In genomic region chr17:41131979-41132378, GRCh38 we compare ENCODE assay signal across 20 cellular contexts. TPM values are rescaled to one million over a fixed set of nuclear protein-coding genes. Genes with fewer than 3 reads are reported as not detected.
DNase-seq lines count a peak whose midpoint lies in the region; ATAC-seq, FAIRE-seq and TF ChIP-seq lines count a peak whose summit lies in the region.
"Had no signal": no experiment of that assay in that cellular context is flagged by ENCODE, and none has a peak within 500 bp of the region (broad histone marks: within the 10 kb centered on the region; RNA-seq: fewer than 3 reads in every experiment).

No MANE protein-coding gene starts in this region.

- H3K27me3 ChIP-seq in HepG2 (ENCODE audit: control insufficient read depth in 1 of 2, insufficient read depth in 2 of 2, low read length in 2 of 2): 0 out of 5 replicates have a peak, but pooled peaks cover 0 to 3% of the 10 kb centered on the region in 2 experiments
- no peaks in the 10 kb centered on the region for H3K27me3 ChIP-seq in right lobe of liver
- no peaks in the 10 kb centered on the region for H3K27me3 ChIP-seq in PC-9 (ENCODE audit: insufficient read depth, low read depth)

- POLR2A ChIA-PET in HepG2 (lab: Yijun Ruan, JAX): no interaction called here
- POLR2A ChIA-PET in PC-9 (lab: Charles Lee; ENCODE audit: unreplicated experiment): interaction anchor here (0.6 to 0.8 kb wide), 7 partner anchors 148 to 373 kb away, joined by 3 to 11 read pairs (median 4); partner anchors contain the start of genes KRT13, KRT36 and KRT40

- H3K79me2 ChIP-seq in HepG2 (ENCODE audit: insufficient read depth, low read length) (no peaks in the 10 kb centered on the region), PC-9 (ENCODE audit: low read depth) (no peaks in the 10 kb centered on the region)

- intact Hi-C loops in HepG2 (cut with micrococcal nuclease; ENCODE audit: unreplicated experiment) (no loop called here), right lobe of liver (cut with DNase I) (no loop called here), PC-9 (cut with micrococcal nuclease; ENCODE audit: unreplicated experiment) (loop anchor here (1.0 to 2.0 kb wide), 2 partner anchors 71 to 217 kb away; partner anchors contain the start of gene KRTAP2-3)

- H3K36me3 ChIP-seq in HepG2 (replicated peaks in 1 of 2; ENCODE audit: control insufficient read depth in 1 of 2, insufficient read depth in 2 of 2, low read length in 2 of 2) (no peaks in the 10 kb centered on the region), right lobe of liver (no peaks in the 10 kb centered on the region), PC-9 (ENCODE audit: low read depth) (no peaks in the 10 kb centered on the region)

- DNase-seq in HepG2 (ENCODE audit: low spot score): peak; percentile 23
- no peak for DNase-seq in right lobe of liver
- DNase-seq in PC-9: peak; percentile 20 to 93
- DNase-seq in fibroblast of mammary gland (ENCODE audit: low read depth): peak; percentile 19
- DNase-seq in superior temporal gyrus (ENCODE audit: extremely low spot score): no peak
- no peak for DNase-seq in DMS114 treated with DMSO at 0.1 percent for 48 hours (lab: John Stamatoyannopoulos, UW; ENCODE audit: unreplicated experiment)
- DNase-seq in effector memory CD8-positive, alpha-beta T cell: no peak
- DNase-seq: activated effector memory CD4-positive, alpha-beta T cell treated with anti-CD3 and anti-CD28 coated beads, Interleukin-2, amount 50 U/mL, for 16 hours; COR-L47; dermis blood vessel endothelial cell; NCI-H1417; NCI-H2171 treated with DMSO at 0.1 percent for 48 hours had no signal

- FAIRE-seq in HepG2 (lab: Jason Lieb, UNC): no peak
- FAIRE-seq: K562 had no signal

- H4K20me1 ChIP-seq in HepG2 (ENCODE audit: insufficient read depth, low read length) (no peaks in the 10 kb centered on the region), PC-9 (ENCODE audit: insufficient read depth) (no peaks in the 10 kb centered on the region)

- no peak overlapping the region for H3K27ac Mint-ChIP-seq in effector memory CD8-positive, alpha-beta T cell
- H3K27ac Mint-ChIP-seq: GM23338; natural killer cell treated with Interleukin-12 subunit alpha and Interleukin-12 subunit beta and Interleukin-15 and Interleukin-18, amount 100 ng/mL, for 72 hours had no signal

- BruUV-seq in HepG2 (replicated peaks; lab: Mats Ljungman, UMichigan): no TSS peak
- no TSS peak for BruUV-seq in PC-9 (replicated peaks; lab: Mats Ljungman, UMichigan)

- H3K4me2 ChIP-seq in HepG2 (ENCODE audit: low read depth, low read length): no peak overlapping the region
- H3K4me2 ChIP-seq in PC-9: 0 out of 2 replicates have a peak overlapping the region, but pooled peaks have one; percentile 20
- H3K4me2 ChIP-seq: GM23338 had no signal

- no peak for TF ChIP-seq CTCF in HepG2 (CRISPR knock-in tag; IDR thresholded peaks at IDR 0.05)
- no peak for TF ChIP-seq CTCF in right lobe of liver (IDR thresholded peaks at IDR 0.05)
- TF ChIP-seq CTCF in PC-9 (conservative IDR thresholded peaks at IDR 0.05): no peak
- no peak for TF ChIP-seq CTCF in fibroblast of mammary gland (conservative IDR thresholded peaks at IDR 0.05; ENCODE audit: control insufficient read depth, insufficient read depth, low read depth, low read length)

- H2AFZ ChIP-seq in HepG2 (ENCODE audit: low read length) (no peak overlapping the region), PC-9 (no peak overlapping the region)
- H2AFZ ChIP-seq: GM23338 had no signal

- H3K4me3 ChIP-seq in HepG2 (replicated peaks in 1 of 3; ENCODE audit: insufficient read depth in 1 of 3, low read depth in 2 of 3, low read length in 3 of 3) (no peak overlapping the region), right lobe of liver (no peak overlapping the region), PC-9 (no peak overlapping the region), fibroblast of mammary gland (ENCODE audit: control insufficient read depth, low read depth, low read length) (no peak overlapping the region)
- H3K4me3 ChIP-seq: GM23338, K562, lung had no signal

- peaks cover 18% of the 10 kb centered on the region for H3F3A ChIP-seq in PC-9 (ENCODE audit: insufficient read depth, low read depth)

- H3K27me3 Mint-ChIP-seq in effector memory CD8-positive, alpha-beta T cell: no peaks in the 10 kb centered on the region

- H3K4me1 Mint-ChIP-seq in effector memory CD8-positive, alpha-beta T cell (ENCODE audit: low read depth in 2 of 2): peaks cover 11 to 14% of the 10 kb centered on the region in 2 donors
- H3K4me1 Mint-ChIP-seq: GM23338 had no signal

- no peaks in the 10 kb centered on the region for H3K36me3 Mint-ChIP-seq in effector memory CD8-positive, alpha-beta T cell (ENCODE audit: insufficient read depth)
- H3K36me3 Mint-ChIP-seq: natural killer cell treated with Interleukin-12 subunit alpha and Interleukin-12 subunit beta and Interleukin-15 and Interleukin-18, amount 100 ng/mL, for 72 hours had no signal

- H3K9me2 ChIP-seq in PC-9 (ENCODE audit: insufficient read depth): no peaks in the 10 kb centered on the region; the same call in 1 of the 2 replicates

- no peak overlapping the region for H3K9ac ChIP-seq in HepG2 (ENCODE audit: insufficient read depth, low read depth, low read length)

- H3K9me3 ChIP-seq in HepG2 (ENCODE audit: low read length) (no peaks in the 10 kb centered on the region), right lobe of liver (no peaks in the 10 kb centered on the region), PC-9 (ENCODE audit: insufficient read depth, low read depth) (peaks cover 11% of the 10 kb centered on the region; the same call in 1 of the 2 replicates)

- TF ChIP-seq RAD21 in HepG2 (CRISPR knock-in tag; IDR thresholded peaks at IDR 0.05): no peak

- 51% methylated on average over 3 of the region's 3 CpGs for WGBS in HepG2 (ENCODE audit: low lambda C conversion rate)
- WGBS in right lobe of liver (ENCODE audit: insufficient coverage, low coverage, low lambda C conversion rate, missing lambda C conversion rate): 57% methylated on average over 3 of the region's 3 CpGs

- H3K9me3 Mint-ChIP-seq in effector memory CD8-positive, alpha-beta T cell: no peaks in the 10 kb centered on the region
- H3K9me3 Mint-ChIP-seq: GM23338; natural killer cell treated with Interleukin-12 subunit alpha and Interleukin-12 subunit beta and Interleukin-15 and Interleukin-18, amount 100 ng/mL, for 72 hours had no signal

- no peak for TF ChIP-seq POLR2A in HepG2 (IDR thresholded peaks at IDR 0.05; ENCODE audit: insufficient read depth in 1 of 2, low read depth in 2 of 2, low read length in 2 of 2)
- no peak for TF ChIP-seq POLR2A in right lobe of liver (IDR thresholded peaks at IDR 0.05)

- TF ChIP-seq EP300 in HepG2 (IDR thresholded peaks at IDR 0.05; ENCODE audit: low read depth in 2 of 2, low read length in 2 of 2): no peak
- TF ChIP-seq EP300 in HepG2 (CRISPR knock-in tag; IDR thresholded peaks at IDR 0.05; ENCODE audit: borderline replicate concordance): no peak

- in situ Hi-C loops in HepG2 (cut with HindIII; ENCODE audit: extremely low pct_ligation_motif_present, low pct_unique_long_range_greater_than_20kb): no loop called here

- CTCF ChIA-PET in HepG2 (lab: Yijun Ruan, JAX; ENCODE audit: low intra/inter-chr PET ratio, low total read pairs) (no interaction called here), PC-9 (lab: Charles Lee) (interaction anchor here (0.6 to 1.0 kb wide), 2 partner anchors 191 to 679 kb away, joined by 3 read pairs; no protein-coding TSS in a partner anchor)

- H3K4me1 ChIP-seq in HepG2 (ENCODE audit: insufficient read depth, low read length) (no peaks in the 10 kb centered on the region), right lobe of liver (no peaks in the 10 kb centered on the region), PC-9 (replicated peaks; ENCODE audit: insufficient read depth) (peaks cover 21% of the 10 kb centered on the region)

- no peak overlapping the region for H3K27ac ChIP-seq in HepG2 (ENCODE audit: extremely low read length, insufficient read depth, low read length)
- no peak overlapping the region for H3K27ac ChIP-seq in right lobe of liver
- peak overlapping the region; percentile 87 for H3K27ac ChIP-seq in PC-9

- no peak overlapping the region for H3K4me3 Mint-ChIP-seq in effector memory CD8-positive, alpha-beta T cell
- H3K4me3 Mint-ChIP-seq: GM23338; natural killer cell treated with Interleukin-12 subunit alpha and Interleukin-12 subunit beta and Interleukin-15 and Interleukin-18, amount 100 ng/mL, for 72 hours had no signal

- ATAC-seq in HepG2 (no peak), right lobe of liver (no peak), HG03469 (IDR thresholded peaks at IDR 0.05; ENCODE audit: unreplicated experiment) (no peak)
- no peak for ATAC-seq in effector memory CD8-positive, alpha-beta T cell (replicated peaks)
- ATAC-seq: GM23338; K562; natural killer cell treated with Interleukin-12 subunit alpha and Interleukin-12 subunit beta and Interleukin-15 and Interleukin-18, amount 100 ng/mL, for 72 hours had no signal

RNA-seq across cellular contexts. Expression of gene KRTAP4-12, which starts 8.0 kb away (rescaled TPM):
- total RNA-seq in HepG2 (2016; rRNA removed; fragmentation: Illumina TruSeq; extraction: Trizol) (not detected in 2 replicates), right lobe of liver (not detected), PC-9 (2021) (not detected in 2 replicates)
- total RNA-seq in HepG2 (2016; cell fraction: cytosol; rRNA removed; fragmentation: Illumina TruSeq; extraction: Trizol; ENCODE audit: low read depth): not detected in 2 replicates
- total RNA-seq in HepG2 (2016; cell fraction: insoluble cytoplasmic fraction; rRNA removed; fragmentation: Illumina TruSeq; extraction: Trizol): not detected in 2 replicates
- not detected in 2 replicates for total RNA-seq in HepG2 (2016; cell fraction: membrane; rRNA removed; fragmentation: Illumina TruSeq; extraction: Trizol)
- total RNA-seq in HepG2 (2016; cell fraction: nucleus; rRNA removed; fragmentation: Illumina TruSeq; extraction: Trizol): not detected in 2 replicates
- polyA plus RNA-seq in HepG2 (2011; rRNA removed): not detected in 2 replicates
- polyA plus RNA-seq in HepG2 (2011; cell fraction: cytosol; rRNA removed): not detected in 2 replicates
- polyA plus RNA-seq in HepG2 (2011; cell fraction: nucleus; rRNA removed): not detected in 2 replicates
- polyA plus RNA-seq in HepG2 (2012): not detected in 2 replicates
- not detected in 2 replicates for polyA plus RNA-seq in HepG2 (2016; cell fraction: cytosol; fragmentation: Illumina TruSeq; extraction: Trizol; ENCODE audit: low read depth)
- polyA plus RNA-seq in HepG2 (2016; cell fraction: insoluble cytoplasmic fraction; fragmentation: Illumina TruSeq; extraction: Trizol; ENCODE audit: low read depth): not detected in 2 replicates
- not detected in 2 replicates for polyA plus RNA-seq in HepG2 (2016; cell fraction: membrane; fragmentation: Illumina TruSeq; extraction: Trizol; ENCODE audit: low read depth)
- not detected in 2 replicates for polyA plus RNA-seq in HepG2 (2016; cell fraction: nucleus; fragmentation: Illumina TruSeq; extraction: Trizol; ENCODE audit: insufficient read depth, low read depth)
- not detected in 2 replicates for polyA minus RNA-seq in HepG2 (2011; rRNA and poly(A)+ RNA removed; ENCODE audit: low replicate concordance)
- polyA minus RNA-seq in HepG2 (2011; cell fraction: cytosol; rRNA and poly(A)+ RNA removed): not detected in 2 replicates
- polyA minus RNA-seq in HepG2 (2011; cell fraction: nucleus; rRNA and poly(A)+ RNA removed): not detected in 2 replicates
- total RNA-seq: dermis blood vessel endothelial cell; fibroblast of lung; GM23338; K562; lung; natural killer cell treated with Interleukin-12 subunit alpha and Interleukin-12 subunit beta and Interleukin-15 and Interleukin-18, amount 100 ng/mL, for 72 hours; pulmonary artery endothelial cell; temporal lobe had no signal
- polyA plus RNA-seq: fibroblast of lung, GM23338, K562, lung had no signal

RNA-seq across cellular contexts. Expression of gene KRTAP4-6, which starts 8.4 kb away (rescaled TPM):
- not detected in 2 replicates for total RNA-seq in HepG2 (2016; rRNA removed; fragmentation: Illumina TruSeq; extraction: Trizol)
- total RNA-seq in HepG2 (2016; cell fraction: cytosol; rRNA removed; fragmentation: Illumina TruSeq; extraction: Trizol; ENCODE audit: low read depth): not detected in 2 replicates
- not detected in 2 replicates for total RNA-seq in HepG2 (2016; cell fraction: insoluble cytoplasmic fraction; rRNA removed; fragmentation: Illumina TruSeq; extraction: Trizol)
- total RNA-seq in HepG2 (2016; cell fraction: membrane; rRNA removed; fragmentation: Illumina TruSeq; extraction: Trizol): not detected in 2 replicates
- not detected in 2 replicates for total RNA-seq in HepG2 (2016; cell fraction: nucleus; rRNA removed; fragmentation: Illumina TruSeq; extraction: Trizol)
- not detected in 2 replicates for polyA plus RNA-seq in HepG2 (2011; rRNA removed)
- not detected in 2 replicates for polyA plus RNA-seq in HepG2 (2011; cell fraction: cytosol; rRNA removed)
- polyA plus RNA-seq in HepG2 (2011; cell fraction: nucleus; rRNA removed): not detected in 2 replicates
- polyA plus RNA-seq in HepG2 (2012): not detected in 2 replicates
- polyA plus RNA-seq in HepG2 (2016; cell fraction: cytosol; fragmentation: Illumina TruSeq; extraction: Trizol; ENCODE audit: low read depth): not detected in 2 replicates
- not detected in 2 replicates for polyA plus RNA-seq in HepG2 (2016; cell fraction: insoluble cytoplasmic fraction; fragmentation: Illumina TruSeq; extraction: Trizol; ENCODE audit: low read depth)
- polyA plus RNA-seq in HepG2 (2016; cell fraction: membrane; fragmentation: Illumina TruSeq; extraction: Trizol; ENCODE audit: low read depth): not detected in 2 replicates
- not detected in 2 replicates for polyA plus RNA-seq in HepG2 (2016; cell fraction: nucleus; fragmentation: Illumina TruSeq; extraction: Trizol; ENCODE audit: insufficient read depth, low read depth)
- not detected in 2 replicates for polyA minus RNA-seq in HepG2 (2011; rRNA and poly(A)+ RNA removed; ENCODE audit: low replicate concordance)
- not detected in 2 replicates for polyA minus RNA-seq in HepG2 (2011; cell fraction: cytosol; rRNA and poly(A)+ RNA removed)
- not detected in 2 replicates for polyA minus RNA-seq in HepG2 (2011; cell fraction: nucleus; rRNA and poly(A)+ RNA removed)
- not detected for total RNA-seq in right lobe of liver
- not detected in 2 replicates for total RNA-seq in PC-9 (2021)
- total RNA-seq: dermis blood vessel endothelial cell; fibroblast of lung; GM23338; K562; lung; natural killer cell treated with Interleukin-12 subunit alpha and Interleukin-12 subunit beta and Interleukin-15 and Interleukin-18, amount 100 ng/mL, for 72 hours; pulmonary artery endothelial cell; temporal lobe had no signal
- polyA plus RNA-seq: fibroblast of lung, GM23338, K562, lung had no signal

RNA-seq across cellular contexts. Expression of gene KRTAP4-11, which starts 13.8 kb away (rescaled TPM):
- not detected in 2 replicates for total RNA-seq in HepG2 (2016; rRNA removed; fragmentation: Illumina TruSeq; extraction: Trizol)
- not detected in 2 replicates for total RNA-seq in HepG2 (2016; cell fraction: cytosol; rRNA removed; fragmentation: Illumina TruSeq; extraction: Trizol; ENCODE audit: low read depth)
- not detected in 2 replicates for total RNA-seq in HepG2 (2016; cell fraction: insoluble cytoplasmic fraction; rRNA removed; fragmentation: Illumina TruSeq; extraction: Trizol)
- not detected in 2 replicates for total RNA-seq in HepG2 (2016; cell fraction: membrane; rRNA removed; fragmentation: Illumina TruSeq; extraction: Trizol)
- not detected in 2 replicates for total RNA-seq in HepG2 (2016; cell fraction: nucleus; rRNA removed; fragmentation: Illumina TruSeq; extraction: Trizol)
- not detected in 2 replicates for polyA plus RNA-seq in HepG2 (2011; rRNA removed)
- not detected in 2 replicates for polyA plus RNA-seq in HepG2 (2011; cell fraction: cytosol; rRNA removed)
- polyA plus RNA-seq in HepG2 (2011; cell fraction: nucleus; rRNA removed): not detected in 2 replicates
- not detected in 2 replicates for polyA plus RNA-seq in HepG2 (2012)
- polyA plus RNA-seq in HepG2 (2016; cell fraction: cytosol; fragmentation: Illumina TruSeq; extraction: Trizol; ENCODE audit: low read depth): not detected in 2 replicates
- not detected in 2 replicates for polyA plus RNA-seq in HepG2 (2016; cell fraction: insoluble cytoplasmic fraction; fragmentation: Illumina TruSeq; extraction: Trizol; ENCODE audit: low read depth)
- polyA plus RNA-seq in HepG2 (2016; cell fraction: membrane; fragmentation: Illumina TruSeq; extraction: Trizol; ENCODE audit: low read depth): not detected in 2 replicates
- polyA plus RNA-seq in HepG2 (2016; cell fraction: nucleus; fragmentation: Illumina TruSeq; extraction: Trizol; ENCODE audit: insufficient read depth, low read depth): not detected in 2 replicates
- polyA minus RNA-seq in HepG2 (2011; rRNA and poly(A)+ RNA removed; ENCODE audit: low replicate concordance): not detected in 2 replicates
- polyA minus RNA-seq in HepG2 (2011; cell fraction: cytosol; rRNA and poly(A)+ RNA removed): not detected in 2 replicates
- not detected in 2 replicates for polyA minus RNA-seq in HepG2 (2011; cell fraction: nucleus; rRNA and poly(A)+ RNA removed)
- total RNA-seq in right lobe of liver: not detected
- not detected in 2 replicates for total RNA-seq in PC-9 (2021)
- total RNA-seq: dermis blood vessel endothelial cell; fibroblast of lung; GM23338; K562; natural killer cell treated with Interleukin-12 subunit alpha and Interleukin-12 subunit beta and Interleukin-15 and Interleukin-18, amount 100 ng/mL, for 72 hours; pulmonary artery endothelial cell; temporal lobe had no signal
- polyA plus RNA-seq: fibroblast of lung, GM23338, K562, lung had no signal

RNA-seq across cellular contexts. Expression of gene KRTAP4-5, which starts 17.6 kb away (rescaled TPM):
- total RNA-seq in HepG2 (2016; rRNA removed; fragmentation: Illumina TruSeq; extraction: Trizol) (not detected in 2 replicates), right lobe of liver (not detected), PC-9 (2021) (not detected in 2 replicates)
- total RNA-seq in HepG2 (2016; cell fraction: cytosol; rRNA removed; fragmentation: Illumina TruSeq; extraction: Trizol; ENCODE audit: low read depth): not detected in 2 replicates
- total RNA-seq in HepG2 (2016; cell fraction: insoluble cytoplasmic fraction; rRNA removed; fragmentation: Illumina TruSeq; extraction: Trizol): not detected in 2 replicates
- not detected in 2 replicates for total RNA-seq in HepG2 (2016; cell fraction: membrane; rRNA removed; fragmentation: Illumina TruSeq; extraction: Trizol)
- not detected in 2 replicates for total RNA-seq in HepG2 (2016; cell fraction: nucleus; rRNA removed; fragmentation: Illumina TruSeq; extraction: Trizol)
- not detected in 2 replicates for polyA plus RNA-seq in HepG2 (2011; rRNA removed)
- not detected in 2 replicates for polyA plus RNA-seq in HepG2 (2011; cell fraction: cytosol; rRNA removed)
- polyA plus RNA-seq in HepG2 (2011; cell fraction: nucleus; rRNA removed): not detected in 2 replicates
- not detected in 2 replicates for polyA plus RNA-seq in HepG2 (2012)
- not detected in 2 replicates for polyA plus RNA-seq in HepG2 (2016; cell fraction: cytosol; fragmentation: Illumina TruSeq; extraction: Trizol; ENCODE audit: low read depth)
- polyA plus RNA-seq in HepG2 (2016; cell fraction: insoluble cytoplasmic fraction; fragmentation: Illumina TruSeq; extraction: Trizol; ENCODE audit: low read depth): not detected in 2 replicates
- polyA plus RNA-seq in HepG2 (2016; cell fraction: membrane; fragmentation: Illumina TruSeq; extraction: Trizol; ENCODE audit: low read depth): not detected in 2 replicates
- polyA plus RNA-seq in HepG2 (2016; cell fraction: nucleus; fragmentation: Illumina TruSeq; extraction: Trizol; ENCODE audit: insufficient read depth, low read depth): not detected in 2 replicates
- polyA minus RNA-seq in HepG2 (2011; rRNA and poly(A)+ RNA removed; ENCODE audit: low replicate concordance): not detected in 2 replicates
- polyA minus RNA-seq in HepG2 (2011; cell fraction: cytosol; rRNA and poly(A)+ RNA removed): not detected in 2 replicates
- polyA minus RNA-seq in HepG2 (2011; cell fraction: nucleus; rRNA and poly(A)+ RNA removed): not detected in 2 replicates
- total RNA-seq: dermis blood vessel endothelial cell; fibroblast of lung; GM23338; K562; lung; natural killer cell treated with Interleukin-12 subunit alpha and Interleukin-12 subunit beta and Interleukin-15 and Interleukin-18, amount 100 ng/mL, for 72 hours; pulmonary artery endothelial cell; temporal lobe had no signal
- polyA plus RNA-seq: fibroblast of lung, GM23338, K562, lung had no signal

RNA-seq across cellular contexts. Expression of gene KRTAP4-9, which starts 26.8 kb away (rescaled TPM):
- total RNA-seq in HepG2 (2016; rRNA removed; fragmentation: Illumina TruSeq; extraction: Trizol): not detected in 2 replicates
- not detected in 2 replicates for total RNA-seq in HepG2 (2016; cell fraction: cytosol; rRNA removed; fragmentation: Illumina TruSeq; extraction: Trizol; ENCODE audit: low read depth)
- not detected in 2 replicates for total RNA-seq in HepG2 (2016; cell fraction: insoluble cytoplasmic fraction; rRNA removed; fragmentation: Illumina TruSeq; extraction: Trizol)
- total RNA-seq in HepG2 (2016; cell fraction: membrane; rRNA removed; fragmentation: Illumina TruSeq; extraction: Trizol): not detected in 2 replicates
- total RNA-seq in HepG2 (2016; cell fraction: nucleus; rRNA removed; fragmentation: Illumina TruSeq; extraction: Trizol): not detected in 2 replicates
- polyA plus RNA-seq in HepG2 (2011; rRNA removed): not detected in 2 replicates
- not detected in 2 replicates for polyA plus RNA-seq in HepG2 (2011; cell fraction: cytosol; rRNA removed)
- not detected in 2 replicates for polyA plus RNA-seq in HepG2 (2011; cell fraction: nucleus; rRNA removed)
- polyA plus RNA-seq in HepG2 (2012): not detected in 2 replicates
- polyA plus RNA-seq in HepG2 (2016; cell fraction: cytosol; fragmentation: Illumina TruSeq; extraction: Trizol; ENCODE audit: low read depth): not detected in 2 replicates
- not detected in 2 replicates for polyA plus RNA-seq in HepG2 (2016; cell fraction: insoluble cytoplasmic fraction; fragmentation: Illumina TruSeq; extraction: Trizol; ENCODE audit: low read depth)
- not detected in 2 replicates for polyA plus RNA-seq in HepG2 (2016; cell fraction: membrane; fragmentation: Illumina TruSeq; extraction: Trizol; ENCODE audit: low read depth)
- not detected in 2 replicates for polyA plus RNA-seq in HepG2 (2016; cell fraction: nucleus; fragmentation: Illumina TruSeq; extraction: Trizol; ENCODE audit: insufficient read depth, low read depth)
- polyA minus RNA-seq in HepG2 (2011; rRNA and poly(A)+ RNA removed; ENCODE audit: low replicate concordance): not detected in 2 replicates
- not detected in 2 replicates for polyA minus RNA-seq in HepG2 (2011; cell fraction: cytosol; rRNA and poly(A)+ RNA removed)
- polyA minus RNA-seq in HepG2 (2011; cell fraction: nucleus; rRNA and poly(A)+ RNA removed): not detected in 2 replicates
- not detected for total RNA-seq in right lobe of liver
- total RNA-seq in PC-9 (2021): not detected in 2 replicates
- total RNA-seq: dermis blood vessel endothelial cell; fibroblast of lung; GM23338; K562; lung; natural killer cell treated with Interleukin-12 subunit alpha and Interleukin-12 subunit beta and Interleukin-15 and Interleukin-18, amount 100 ng/mL, for 72 hours; pulmonary artery endothelial cell; temporal lobe had no signal
- polyA plus RNA-seq: fibroblast of lung, GM23338, K562, lung had no signal

Comparison
In these comparisons a context has a peak if more than half of its experiments do, and no peak if none do; other contexts are left out.
1. DNase-seq: peak in HepG2 (single experiment), PC-9 (2 of 2) and fibroblast of mammary gland (single experiment); none in right lobe of liver (0 of 3), superior temporal gyrus (single experiment), DMS114 treated with DMSO at 0.1 percent for 48 hours (single experiment) and effector memory CD8-positive, alpha-beta T cell (0 of 3).